1 cellular context compared by ENCODE assay signal in the genomic region with DNA sequence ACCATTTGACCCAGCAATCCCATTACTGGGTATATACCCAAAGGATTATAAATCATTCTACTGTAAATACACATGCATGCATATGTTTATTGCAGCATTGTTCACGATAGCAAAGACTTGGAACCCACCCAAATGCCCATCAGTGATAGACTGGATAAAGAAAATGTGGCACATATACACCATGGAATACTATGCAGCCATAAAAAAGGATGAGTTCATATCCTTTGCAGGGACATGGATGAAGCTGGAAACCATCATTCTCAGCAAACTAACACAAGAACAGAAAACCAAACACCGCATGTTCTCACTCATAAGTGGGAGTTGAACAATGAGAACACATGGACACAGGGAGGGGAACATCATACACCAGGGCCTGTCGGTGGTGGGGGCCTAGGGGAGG.
TF ChIP-seq lines count a peak whose summit lies in the region.

No MANE protein-coding gene starts in this region.

TF ChIP-seq in HEK293, 187 proteins besides CTCF, POLR2A, EP300 and RAD21 (continued from another document):
- TF ChIP-seq, protein P1, sequence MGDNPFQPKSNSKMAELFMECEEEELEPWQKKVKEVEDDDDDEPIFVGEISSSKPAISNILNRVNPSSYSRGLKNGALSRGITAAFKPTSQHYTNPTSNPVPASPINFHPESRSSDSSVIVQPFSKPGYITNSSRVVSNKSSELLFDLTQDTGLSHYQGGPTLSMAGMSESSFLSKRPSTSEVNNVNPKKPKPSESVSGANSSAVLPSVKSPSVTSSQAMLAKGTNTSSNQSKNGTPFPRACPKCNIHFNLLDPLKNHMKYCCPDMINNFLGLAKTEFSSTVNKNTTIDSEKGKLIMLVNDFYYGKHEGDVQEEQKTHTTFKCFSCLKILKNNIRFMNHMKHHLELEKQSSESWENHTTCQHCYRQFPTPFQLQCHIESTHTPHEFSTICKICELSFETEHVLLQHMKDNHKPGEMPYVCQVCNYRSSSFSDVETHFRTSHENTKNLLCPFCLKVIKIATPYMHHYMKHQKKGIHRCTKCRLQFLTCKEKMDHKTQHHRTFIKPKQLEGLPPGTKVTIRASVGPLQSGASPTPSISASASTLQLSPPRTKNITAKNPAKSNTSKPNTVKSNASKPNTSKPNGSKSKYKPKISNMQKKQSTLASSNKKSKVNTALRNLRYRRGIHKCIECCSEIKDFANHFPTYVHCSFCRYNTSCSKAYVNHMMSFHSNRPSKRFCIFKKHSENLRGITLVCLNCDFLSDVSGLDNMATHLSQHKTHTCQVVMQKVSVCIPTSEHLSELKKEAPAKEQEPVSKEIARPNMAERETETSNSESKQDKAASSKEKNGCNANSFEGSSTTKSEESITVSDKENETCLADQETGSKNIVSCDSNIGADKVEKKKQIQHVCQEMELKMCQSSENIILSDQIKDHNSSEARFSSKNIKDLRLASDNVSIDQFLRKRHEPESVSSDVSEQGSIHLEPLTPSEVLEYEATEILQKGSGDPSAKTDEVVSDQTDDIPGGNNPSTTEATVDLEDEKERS (tag by site-specific recombination; IDR thresholded peaks at IDR 0.05): peak; percentile 75; the same call in 1 of the 2 replicates
